ENCODE assay signal across 23 cellular contexts in genomic region chrX:67328496-67328895, GRCh38.
"Had no signal": no experiment of that assay in that cellular context is flagged by ENCODE, and none has a peak within 500 bp of the region (broad histone marks: within the 10 kb centered on the region; RNA-seq: fewer than 3 reads in every experiment).

No MANE protein-coding gene starts in this region.

- H3K4me1 Mint-ChIP-seq: activated naive CD8-positive, alpha-beta T cell treated with anti-CD3 and anti-CD28 coated beads for 36 hours; mesothelial cell of epicardium had no signal

- H3K27ac ChIP-seq: hepatocyte, ovary, psoas muscle, right atrium auricular region, spleen, upper lobe of right lung had no signal

- H3K27me3 ChIP-seq: hepatocyte, ovary, right atrium auricular region, spleen, upper lobe of right lung had no signal

- H3K36me3 Mint-ChIP-seq: activated naive CD8-positive, alpha-beta T cell treated with anti-CD3 and anti-CD28 coated beads for 36 hours; mesothelial cell of epicardium; naive thymus-derived CD8-positive, alpha-beta T cell had no signal

- H3K27me3 Mint-ChIP-seq: activated naive CD8-positive, alpha-beta T cell treated with anti-CD3 and anti-CD28 coated beads for 36 hours; naive thymus-derived CD8-positive, alpha-beta T cell had no signal

- H3K9me3 Mint-ChIP-seq: activated naive CD8-positive, alpha-beta T cell treated with anti-CD3 and anti-CD28 coated beads for 36 hours had no signal

- H3K27ac Mint-ChIP-seq: activated naive CD8-positive, alpha-beta T cell treated with anti-CD3 and anti-CD28 coated beads for 36 hours; activated T-helper 2 cell treated with anti-CD3 and anti-CD28 coated beads, Interferon-gamma antibody, Interleukin-2, Interleukin-4, amounts not matched to agents 10 μg/mL and 5 μg/mL and 100 μg/mL, durations not matched to agents 14 hours and 24 hours and 36 hours; mesothelial cell of epicardium; naive thymus-derived CD8-positive, alpha-beta T cell had no signal

- H3K4me2 ChIP-seq: hepatocyte had no signal

- H3K36me3 ChIP-seq: ovary, right atrium auricular region, spleen, upper lobe of right lung had no signal

- H3K79me2 ChIP-seq: hepatocyte had no signal

- H3K9me3 ChIP-seq: ovary, right atrium auricular region, upper lobe of right lung had no signal

- H3K4me3 Mint-ChIP-seq: activated naive CD8-positive, alpha-beta T cell treated with anti-CD3 and anti-CD28 coated beads for 36 hours; activated T-cell treated with anti-CD3 and anti-CD28 coated beads, Interleukin-2, amount 50 U/mL, for 4 hours; mesothelial cell of epicardium; naive thymus-derived CD8-positive, alpha-beta T cell had no signal

- ATAC-seq: activated T-cell treated with anti-CD3 and anti-CD28 coated beads, Interleukin-2, amount 50 U/mL, for 4 hours; left ventricle myocardium superior; naive thymus-derived CD8-positive, alpha-beta T cell; psoas muscle; upper lobe of right lung had no signal

- H2AFZ ChIP-seq: hepatocyte had no signal

- H3K4me3 ChIP-seq: hepatocyte, ovary, psoas muscle, right atrium auricular region, spleen, upper lobe of right lung had no signal

- H3K4me1 ChIP-seq: psoas muscle, right atrium auricular region, spleen, upper lobe of right lung had no signal

- DNase-seq: activated CD4-positive, alpha-beta T cell treated with anti-CD3 and anti-CD28 coated beads for 4 hours; activated CD4-positive, alpha-beta T cell treated with anti-CD3 and anti-CD28 coated beads, Interleukin-2, amount 50 U/mL, for 48 hours; activated CD4-positive, CD25-positive, alpha-beta regulatory T cell; activated CD8-positive, alpha-beta memory T cell treated with anti-CD3 and anti-CD28 coated beads, Interleukin-2, amount 50 U/mL, for 48 hours; activated naive CD4-positive, alpha-beta T cell; activated naive CD8-positive, alpha-beta T cell treated with anti-CD3 and anti-CD28 coated beads for 36 hours; activated T-cell treated with anti-CD3 and anti-CD28 coated beads, Interleukin-2, amount 50 U/mL, for 4 hours; central memory CD4-positive, alpha-beta T cell; effector memory CD4-positive, alpha-beta T cell; foreskin melanocyte; left ventricle myocardium superior; mammary epithelial cell; naive thymus-derived CD8-positive, alpha-beta T cell; ovary; psoas muscle; spleen; stimulated activated CD4-positive, alpha-beta T cell treated with anti-CD3 and anti-CD28 coated beads, Interleukin-4, amount 100 ng/mL, for 1 hour; stimulated activated naive CD4-positive, alpha-beta T cell treated with Interleukin-2 at 50 U/mL for 16 hours; upper lobe of right lung had no signal
